In genomic region chr12:64452559-64453329, GRCh38 we compare ENCODE assay signal across 8 cellular contexts. TPM values are rescaled to one million over a fixed set of nuclear protein-coding genes. Genes with fewer than 3 reads are reported as not detected.
DNase-seq lines count a peak whose midpoint lies in the region; FAIRE-seq and TF ChIP-seq lines count a peak whose summit lies in the region.

No MANE protein-coding gene starts in this region.

- peak overlapping the region; percentile 93 for H2AFZ ChIP-seq in neuron (ENCODE audit: low read depth, low read length)

- peaks cover 35% of the 10 kb centered on the region for H3K36me3 Mint-ChIP-seq in activated T-helper 1 cell treated with anti-CD3 and anti-CD28 coated beads, Interleukin-12 subunit alpha, Interleukin-12 subunit beta, Interleukin-2, Interleukin-4 antibody, amounts not matched to agents 30 ng/mL and 10 ng/mL and 1 ng/mL, durations not matched to agents 14 hours and 24 hours and 36 hours (ENCODE audit: low read depth)

- peaks cover 55% of the 10 kb centered on the region for H3K4me1 Mint-ChIP-seq in activated T-helper 1 cell treated with anti-CD3 and anti-CD28 coated beads, Interleukin-12 subunit alpha, Interleukin-12 subunit beta, Interleukin-2, Interleukin-4 antibody, amounts not matched to agents 30 ng/mL and 10 ng/mL and 1 ng/mL, durations not matched to agents 14 hours and 24 hours and 36 hours (ENCODE audit: low read depth)

- peak overlapping the region; percentile 93 for H3K4me3 ChIP-seq in neuron (ENCODE audit: low read length)

- H3K27ac Mint-ChIP-seq in activated T-helper 1 cell treated with anti-CD3 and anti-CD28 coated beads, Interleukin-12 subunit alpha, Interleukin-12 subunit beta, Interleukin-2, Interleukin-4 antibody, amounts not matched to agents 30 ng/mL and 10 ng/mL and 1 ng/mL, durations not matched to agents 14 hours and 24 hours and 36 hours = peak overlapping the region; percentile 94

- no peaks in the 10 kb centered on the region for H3K27me3 ChIP-seq in neuron (ENCODE audit: insufficient read depth, low read length)

- peak overlapping the region; percentile 97 for H3K4me3 Mint-ChIP-seq in activated T-helper 1 cell treated with anti-CD3 and anti-CD28 coated beads, Interleukin-12 subunit alpha, Interleukin-12 subunit beta, Interleukin-2, Interleukin-4 antibody, amounts not matched to agents 30 ng/mL and 10 ng/mL and 1 ng/mL, durations not matched to agents 14 hours and 24 hours and 36 hours

- peaks cover 20% of the 10 kb centered on the region for H3K36me3 ChIP-seq in neuron (ENCODE audit: insufficient read depth, low read length)

- intact Hi-C loops in activated T-helper 1 cell treated with anti-CD3 and anti-CD28 coated beads, Interleukin-12 subunit alpha, Interleukin-12 subunit beta, Interleukin-2, Interleukin-4 antibody, amounts not matched to agents 30 ng/mL and 10 ng/mL and 1 ng/mL, durations not matched to agents 14 hours and 24 hours and 36 hours (cut with micrococcal nuclease) = loop anchor here (1.0 to 5.0 kb wide), 9 partner anchors 9 to 1850 kb away; partner anchors contain the start of genes GNS, KICS2 and XPOT

- peak; percentile 41 for FAIRE-seq in GM18507 (lab: Jason Lieb, UNC)
- no peak for FAIRE-seq in frontal cortex (lab: Jason Lieb, UNC)

- TF ChIP-seq CTCF in AG09319 (IDR thresholded peaks at IDR 0.05; ENCODE audit: low read depth, low read length) = no peak

- no peaks in the 10 kb centered on the region for H3K9me3 ChIP-seq in neuron (ENCODE audit: low read length)

- H3K9me3 Mint-ChIP-seq in activated T-helper 1 cell treated with anti-CD3 and anti-CD28 coated beads, Interleukin-12 subunit alpha, Interleukin-12 subunit beta, Interleukin-2, Interleukin-4 antibody, amounts not matched to agents 30 ng/mL and 10 ng/mL and 1 ng/mL, durations not matched to agents 14 hours and 24 hours and 36 hours = no peaks in the 10 kb centered on the region

- DNase-seq in AG09319 (ENCODE audit: extremely low read depth, low read depth) (peak; percentile 39), GM18507 (ENCODE audit: extremely low spot score, insufficient read length, low read depth) (no peak), NCI-H1105 treated with DMSO at 0.1 percent for 48 hours (lab: John Stamatoyannopoulos, UW) (peak; percentile 51), frontal cortex (ENCODE audit: low spot score in 2 of 2) (peak; percentile 14 to 34), NCI-H446 treated with DMSO at 0.1 percent for 48 hours (lab: John Stamatoyannopoulos, UW) (no peak)
- DNase-seq in activated T-helper 1 cell treated with anti-CD3 and anti-CD28 coated beads, Interleukin-12 subunit alpha, Interleukin-12 subunit beta, Interleukin-2, Interleukin-4 antibody, amounts not matched to agents 30 ng/mL and 10 ng/mL and 1 ng/mL, durations not matched to agents 14 hours and 24 hours and 36 hours (ENCODE audit: low spot score) = peak; percentile 5
- DNase-seq in stimulated activated CD4-positive, alpha-beta T cell treated with anti-CD3 and anti-CD28 coated beads, Interleukin-4, amount 100 ng/mL, for 4 hours = no peak

- H3K27me3 Mint-ChIP-seq in activated T-helper 1 cell treated with anti-CD3 and anti-CD28 coated beads, Interleukin-12 subunit alpha, Interleukin-12 subunit beta, Interleukin-2, Interleukin-4 antibody, amounts not matched to agents 30 ng/mL and 10 ng/mL and 1 ng/mL, durations not matched to agents 14 hours and 24 hours and 36 hours (ENCODE audit: insufficient read depth) = no peaks in the 10 kb centered on the region

- peaks cover 16% of the 10 kb centered on the region for H3K4me1 ChIP-seq in neuron (ENCODE audit: insufficient read depth, low read length)

RNA-seq across cellular contexts. Expression of gene TBK1, which starts 0.8 kb away (rescaled TPM):
- 33.6 and 42.4 TPM in 2 replicates for total RNA-seq in activated T-helper 1 cell treated with anti-CD3 and anti-CD28 coated beads, Interleukin-12 subunit alpha, Interleukin-12 subunit beta, Interleukin-2, Interleukin-4 antibody, amounts not matched to agents 30 ng/mL and 10 ng/mL and 1 ng/mL, durations not matched to agents 14 hours and 24 hours and 36 hours
- total RNA-seq in frontal cortex = 38.7 TPM

RNA-seq across cellular contexts. Expression of gene XPOT, which starts 48.6 kb away (rescaled TPM):
- total RNA-seq in activated T-helper 1 cell treated with anti-CD3 and anti-CD28 coated beads, Interleukin-12 subunit alpha, Interleukin-12 subunit beta, Interleukin-2, Interleukin-4 antibody, amounts not matched to agents 30 ng/mL and 10 ng/mL and 1 ng/mL, durations not matched to agents 14 hours and 24 hours and 36 hours = 145 and 146 TPM in 2 replicates
- 53.8 TPM for total RNA-seq in frontal cortex

Comparison
In these comparisons a context has a peak if more than half of its experiments do, and no peak if none do; other contexts are left out.
1. DNase-seq: peak in AG09319 (single experiment), NCI-H1105 treated with DMSO at 0.1 percent for 48 hours (single experiment), activated T-helper 1 cell treated with anti-CD3 and anti-CD28 coated beads, Interleukin-12 subunit alpha, Interleukin-12 subunit beta, Interleukin-2, Interleukin-4 antibody, amounts not matched to agents 30 ng/mL and 10 ng/mL and 1 ng/mL, durations not matched to agents 14 hours and 24 hours and 36 hours (single experiment) and frontal cortex (2 of 2); none in GM18507 (single experiment), stimulated activated CD4-positive, alpha-beta T cell treated with anti-CD3 and anti-CD28 coated beads, Interleukin-4, amount 100 ng/mL, for 4 hours (0 of 2) and NCI-H446 treated with DMSO at 0.1 percent for 48 hours (single experiment).